Comparison of ENCODE assay signal across 1 cellular context in genomic region chr20:62752181-62752670, GRCh38.
TF ChIP-seq lines count a peak whose summit lies in the region.

No MANE protein-coding gene starts in this region.

TF ChIP-seq in IMR-90, 13 proteins besides CTCF, POLR2A, EP300 and RAD21:
- TF ChIP-seq MAZ (IDR thresholded peaks at IDR 0.05; ENCODE audit: borderline replicate concordance, low read depth, low read length) (0 out of 2 replicates have a peak, but pooled peaks have one; percentile 12), USF2 (IDR thresholded peaks at IDR 0.05; ENCODE audit: low read depth, low read length) (peak; percentile 36; the same call in 1 of the 2 replicates), FOS (IDR thresholded peaks at IDR 0.05; ENCODE audit: low read depth, low read length) (no peak), SMC3 (IDR thresholded peaks at IDR 0.05; ENCODE audit: low read depth, low read length) (no peak), RFX5 (IDR thresholded peaks at IDR 0.05; ENCODE audit: low read depth, low read length) (no peak)
